Comparison of ENCODE assay signal across 24 cellular contexts in the genomic region with DNA sequence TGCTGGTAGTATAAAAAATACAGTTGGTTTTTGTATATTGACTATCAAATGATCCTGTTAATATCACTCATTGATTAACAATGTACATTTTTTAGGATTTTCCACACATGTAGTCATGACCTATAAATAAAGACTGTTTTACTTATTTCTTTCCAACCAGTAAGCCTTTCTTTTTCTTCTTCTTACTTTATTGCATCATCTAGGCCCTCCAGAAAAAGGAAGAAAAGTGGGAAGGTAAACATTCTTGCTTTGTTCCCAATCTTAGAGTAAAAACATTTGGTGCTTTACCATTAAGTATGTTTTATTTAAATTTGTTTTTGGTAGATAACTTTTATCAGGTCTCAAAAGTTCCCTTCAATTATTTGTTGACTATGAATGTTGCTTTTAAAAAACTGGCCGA.
"Had no signal": no experiment of that assay in that cellular context is flagged by ENCODE, and none has a peak within 500 bp of the region (broad histone marks: within the 10 kb centered on the region; RNA-seq: fewer than 3 reads in every experiment).

No MANE protein-coding gene starts in this region.

- H3K4me1 ChIP-seq: gastrocnemius medialis, heart right ventricle, left lung, lower lobe of right lung had no signal

- DNase-seq: cortex of kidney; effector CD8-positive, alpha-beta T cell; effector memory CD8-positive, alpha-beta T cell; endodermal cell; erythroblast; esophagus squamous epithelium; foreskin fibroblast; foreskin melanocyte; gastrocnemius medialis; glutamatergic neuron; heart right ventricle; hippocampal formation; left cardiac atrium; left lung; left ventricle myocardium superior; lower lobe of right lung; mesenchymal stem cell; mucosa of descending colon; naive B cell; naive thymus-derived CD8-positive, alpha-beta T cell had no signal

- ATAC-seq: effector memory CD8-positive, alpha-beta T cell; esophagus mucosa; gastrocnemius medialis; heart right ventricle; left cardiac atrium; left lung; left ventricle myocardium superior; lower lobe of right lung; mucosa of descending colon; naive thymus-derived CD8-positive, alpha-beta T cell had no signal

- H3K27ac ChIP-seq: epithelial cell of prostate, esophagus squamous epithelium, gastrocnemius medialis, heart right ventricle, left lung, lower lobe of right lung had no signal

- H3K9me3 ChIP-seq: esophagus squamous epithelium, gastrocnemius medialis, heart right ventricle, left lung, lower lobe of right lung, mucosa of descending colon had no signal

- FAIRE-seq: endometrium, keratinocyte had no signal

- H3K4me3 ChIP-seq: esophagus squamous epithelium, gastrocnemius medialis, heart right ventricle, left lung, lower lobe of right lung, mucosa of descending colon had no signal

- H3K27me3 ChIP-seq: esophagus squamous epithelium, gastrocnemius medialis, heart right ventricle, left lung had no signal

- H3K36me3 ChIP-seq: esophagus squamous epithelium, gastrocnemius medialis, heart right ventricle, left lung, lower lobe of right lung had no signal
